Comparison of ENCODE assay signal across 1 cellular context in the genomic region with DNA sequence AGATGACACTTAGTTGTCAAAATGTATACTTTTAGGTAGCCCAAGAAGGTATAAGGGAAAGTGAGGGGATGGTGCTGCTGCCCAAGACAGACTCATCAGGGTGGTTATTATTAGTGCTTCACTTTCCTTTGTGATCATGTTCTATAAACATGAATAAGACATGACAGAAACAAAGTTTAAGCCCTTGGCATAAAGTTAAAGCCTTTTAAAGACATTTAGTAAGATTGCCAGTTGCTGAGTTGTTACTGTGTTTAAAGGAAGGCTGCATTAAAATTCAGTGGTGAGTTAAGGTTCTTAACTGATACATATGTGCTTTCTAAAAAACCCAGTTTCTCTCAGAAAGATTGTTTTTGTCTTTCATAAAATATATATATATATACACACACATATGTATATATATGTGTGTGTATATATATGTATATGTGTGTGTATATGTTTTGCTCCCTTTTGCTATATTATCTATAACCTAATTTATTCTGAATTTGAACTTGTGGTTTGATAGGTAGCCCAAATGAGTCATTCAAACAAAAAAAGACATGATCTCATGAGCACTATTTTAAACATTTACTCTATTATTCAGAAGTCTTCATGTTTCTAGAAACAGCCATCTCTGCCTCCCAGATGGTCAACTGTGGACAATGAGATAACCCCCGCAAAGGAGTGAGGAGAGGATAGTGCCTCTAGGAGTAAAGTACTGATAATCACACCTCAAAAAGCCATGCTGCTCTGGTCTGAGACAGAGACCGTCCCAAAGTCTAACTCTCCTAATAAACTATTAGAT.
TF ChIP-seq lines count a peak whose summit lies in the region.

No MANE protein-coding gene starts in this region.

TF ChIP-seq in K562, 482 proteins besides CTCF, POLR2A, EP300 and RAD21 (continued from another document):
- TF ChIP-seq ARHGAP35 (IDR thresholded peaks at IDR 0.05; ENCODE audit: partially characterized antibody) = no peak
- TF ChIP-seq PCBP2 (IDR thresholded peaks at IDR 0.05; ENCODE audit: low read depth, low read length, poor library complexity, severe bottlenecking) = no peak
- TF ChIP-seq RBM34 (IDR thresholded peaks at IDR 0.05; ENCODE audit: borderline replicate concordance, insufficient read depth, low read length) = no peak
- no peak for TF ChIP-seq ZNF551 (CRISPR knock-in tag; IDR thresholded peaks at IDR 0.05)
